ENCODE assay signal across 15 cellular contexts in genomic region chr11:82756765-82757650, GRCh38. TPM values are rescaled to one million over a fixed set of nuclear protein-coding genes. Genes with fewer than 3 reads are reported as not detected.
DNase-seq lines count a peak whose midpoint lies in the region; ATAC-seq and TF ChIP-seq lines count a peak whose summit lies in the region.
"Had no signal": no experiment of that assay in that cellular context is flagged by ENCODE, and none has a peak within 500 bp of the region (broad histone marks: within the 10 kb centered on the region; RNA-seq: fewer than 3 reads in every experiment).

No MANE protein-coding gene starts in this region.

- peaks cover 26% of the 10 kb centered on the region for H3K27me3 Mint-ChIP-seq in activated CD4-positive, alpha-beta T cell treated with anti-CD3 and anti-CD28 coated beads, Interleukin-2, amount 10 ng/mL, durations not matched to agents 24 days and 14 days

- no peak overlapping the region for H3K27ac ChIP-seq in effector memory CD4-positive, alpha-beta T cell (ENCODE audit: insufficient read depth, low read length, poor library complexity, severe bottlenecking)
- H3K27ac ChIP-seq: SK-N-MC, testis had no signal

- H3K27me3 ChIP-seq in effector memory CD4-positive, alpha-beta T cell (replicated peaks; ENCODE audit: control insufficient read depth, insufficient read depth, low read length, poor library complexity, severe bottlenecking) = no peaks in the 10 kb centered on the region
- H3K27me3 ChIP-seq: testis had no signal

- no peak for TF ChIP-seq CTCF in omental fat pad (IDR thresholded peaks at IDR 0.05)

- ATAC-seq in HG03354 (IDR thresholded peaks at IDR 0.05; ENCODE audit: poor library complexity, severe bottlenecking, unreplicated experiment) = no peak
- no peak for ATAC-seq in omental fat pad (ENCODE audit: low FRiP score)

- H3K27ac Mint-ChIP-seq in activated CD4-positive, alpha-beta T cell treated with anti-CD3 and anti-CD28 coated beads, Interleukin-2, amount 10 ng/mL, durations not matched to agents 24 days and 14 days = no peak overlapping the region

- peaks cover 17% of the 10 kb centered on the region for H3K4me1 Mint-ChIP-seq in activated CD4-positive, alpha-beta T cell treated with anti-CD3 and anti-CD28 coated beads, Interleukin-2, amount 10 ng/mL, durations not matched to agents 24 days and 14 days

- H3K4me1 ChIP-seq in effector memory CD4-positive, alpha-beta T cell (ENCODE audit: control insufficient read depth, insufficient read depth, low read length, poor library complexity, severe bottlenecking) = no peaks in the 10 kb centered on the region

- H3K36me3 Mint-ChIP-seq in activated CD4-positive, alpha-beta T cell treated with anti-CD3 and anti-CD28 coated beads, Interleukin-2, amount 10 ng/mL, durations not matched to agents 24 days and 14 days (ENCODE audit: low read depth) = no peaks in the 10 kb centered on the region

- peak; percentile 53 for DNase-seq in activated CD4-positive, alpha-beta T cell treated with anti-CD3 and anti-CD28 coated beads, Interleukin-2, amount 10 ng/mL, durations not matched to agents 24 days and 14 days
- no peak for DNase-seq in activated CD4-positive, alpha-beta T cell treated with anti-CD3 and anti-CD28 coated beads for 1 hour
- DNase-seq in NCI-H69 (lab: John Stamatoyannopoulos, UW) (peak; percentile 9), retina (peak; percentile 49), DMS 273 (lab: John Stamatoyannopoulos, UW; ENCODE audit: unreplicated experiment) (no peak), omental fat pad (ENCODE audit: low spot score) (no peak)
- DNase-seq in effector memory CD4-positive, alpha-beta T cell = no peak
- DNase-seq: effector CD8-positive, alpha-beta T cell; EL; mesenchymal stem cell; testis had no signal

- H3K9me3 Mint-ChIP-seq in activated CD4-positive, alpha-beta T cell treated with anti-CD3 and anti-CD28 coated beads, Interleukin-2, amount 10 ng/mL, durations not matched to agents 24 days and 14 days = no peaks in the 10 kb centered on the region

- intact Hi-C loops in activated CD4-positive, alpha-beta T cell treated with anti-CD3 and anti-CD28 coated beads, Interleukin-2, amount 10 ng/mL, durations not matched to agents 24 days and 14 days (cut with micrococcal nuclease) = no loop called here

- peak overlapping the region; percentile 23 for H3K4me3 ChIP-seq in effector memory CD4-positive, alpha-beta T cell (ENCODE audit: insufficient read depth, low read depth, low read length, poor library complexity, severe bottlenecking)
- H3K4me3 ChIP-seq: SK-N-MC, testis had no signal

- no peaks in the 10 kb centered on the region for H3K9me3 ChIP-seq in effector memory CD4-positive, alpha-beta T cell (ENCODE audit: control insufficient read depth, low read length)
- H3K9me3 ChIP-seq: testis had no signal

- H3K36me3 ChIP-seq in effector memory CD4-positive, alpha-beta T cell (ENCODE audit: control insufficient read depth, insufficient read depth, low read length) = no peaks in the 10 kb centered on the region

- H3K4me3 Mint-ChIP-seq in activated CD4-positive, alpha-beta T cell treated with anti-CD3 and anti-CD28 coated beads, Interleukin-2, amount 10 ng/mL, durations not matched to agents 24 days and 14 days = no peak overlapping the region

RNA-seq across cellular contexts. Expression of gene FAM181B, which starts 23.3 kb away (rescaled TPM):
- total RNA-seq in activated CD4-positive, alpha-beta T cell treated with anti-CD3 and anti-CD28 coated beads, Interleukin-2, amount 10 ng/mL, durations not matched to agents 24 days and 14 days = not detected in 2 replicates
- under 1 TPM in 3 of 4 donors, not detected in 1; 0.12 to 0.32 (median 0.31) TPM for total RNA-seq in omental fat pad
- total RNA-seq: MCF 10A, NCI-H460 had no signal

Comparison
In these comparisons a context has a peak if more than half of its experiments do, and no peak if none do; other contexts are left out.
1. DNase-seq: peak in activated CD4-positive, alpha-beta T cell treated with anti-CD3 and anti-CD28 coated beads, Interleukin-2, amount 10 ng/mL, durations not matched to agents 24 days and 14 days (single experiment), NCI-H69 (single experiment) and retina (single experiment); none in activated CD4-positive, alpha-beta T cell treated with anti-CD3 and anti-CD28 coated beads for 1 hour (single experiment), effector memory CD4-positive, alpha-beta T cell (0 of 3), DMS 273 (single experiment) and omental fat pad (single experiment).